Comparison of ENCODE assay signal across 10 cellular contexts in genomic region chr6:107740496-107741190, GRCh38.
DNase-seq lines count a peak whose midpoint lies in the region; ATAC-seq lines count a peak whose summit lies in the region.
"Had no signal": no experiment of that assay in that cellular context is flagged by ENCODE, and none has a peak within 500 bp of the region (broad histone marks: within the 10 kb centered on the region; RNA-seq: fewer than 3 reads in every experiment).

No MANE protein-coding gene starts in this region.

- intact Hi-C loops in activated CD4-positive, alpha-beta T cell treated with anti-CD3 and anti-CD28 coated beads, Interleukin-2, amount 10 ng/mL, durations not matched to agents 24 days and 14 days (cut with micrococcal nuclease) = loop anchor here (1.0 kb wide), 2 partner anchors 8 to 79 kb away; no protein-coding TSS in a partner anchor

- H3K27me3 Mint-ChIP-seq in activated CD4-positive, alpha-beta T cell treated with anti-CD3 and anti-CD28 coated beads, Interleukin-2, amount 10 ng/mL, durations not matched to agents 24 days and 14 days = no peaks in the 10 kb centered on the region
- no peaks in the 10 kb centered on the region for H3K27me3 Mint-ChIP-seq in activated naive CD4-positive, alpha-beta T cell treated with anti-CD3 and anti-CD28 coated beads, Interleukin-2, amount 10 ng/mL, durations not matched to agents 7 days and 5 days
- H3K27me3 Mint-ChIP-seq in stimulated activated naive B cell treated with anti-CD40 and anti-IgM and Interleukin-4, amounts not matched to agents 10 μg/mL and 1 μg/mL and 100 μg/mL, for 72 hours = no peaks in the 10 kb centered on the region

- peaks cover 32% of the 10 kb centered on the region for H3K36me3 Mint-ChIP-seq in activated CD4-positive, alpha-beta T cell treated with anti-CD3 and anti-CD28 coated beads, Interleukin-2, amount 10 ng/mL, durations not matched to agents 24 days and 14 days (ENCODE audit: low read depth)
- peaks cover 60% of the 10 kb centered on the region for H3K36me3 Mint-ChIP-seq in activated naive CD4-positive, alpha-beta T cell treated with anti-CD3 and anti-CD28 coated beads, Interleukin-2, amount 10 ng/mL, durations not matched to agents 7 days and 5 days
- H3K36me3 Mint-ChIP-seq in stimulated activated naive B cell treated with anti-CD40 and anti-IgM and Interleukin-4, amounts not matched to agents 10 μg/mL and 1 μg/mL and 100 μg/mL, for 72 hours = peaks cover 20 to 31% of the 10 kb centered on the region in 2 donors

- H3K9me3 Mint-ChIP-seq in activated CD4-positive, alpha-beta T cell treated with anti-CD3 and anti-CD28 coated beads, Interleukin-2, amount 10 ng/mL, durations not matched to agents 24 days and 14 days = no peaks in the 10 kb centered on the region
- peaks cover 2% of the 10 kb centered on the region for H3K9me3 Mint-ChIP-seq in activated naive CD4-positive, alpha-beta T cell treated with anti-CD3 and anti-CD28 coated beads, Interleukin-2, amount 10 ng/mL, durations not matched to agents 7 days and 5 days
- no peaks in the 10 kb centered on the region for H3K9me3 Mint-ChIP-seq in stimulated activated naive B cell treated with anti-CD40 and anti-IgM and Interleukin-4, amounts not matched to agents 10 μg/mL and 1 μg/mL and 100 μg/mL, for 72 hours

- H3K4me1 Mint-ChIP-seq in activated CD4-positive, alpha-beta T cell treated with anti-CD3 and anti-CD28 coated beads, Interleukin-2, amount 10 ng/mL, durations not matched to agents 24 days and 14 days = peaks cover 56% of the 10 kb centered on the region
- peaks cover 69% of the 10 kb centered on the region for H3K4me1 Mint-ChIP-seq in activated naive CD4-positive, alpha-beta T cell treated with anti-CD3 and anti-CD28 coated beads, Interleukin-2, amount 10 ng/mL, durations not matched to agents 7 days and 5 days
- peaks cover 15 to 27% of the 10 kb centered on the region in 2 donors for H3K4me1 Mint-ChIP-seq in stimulated activated naive B cell treated with anti-CD40 and anti-IgM and Interleukin-4, amounts not matched to agents 10 μg/mL and 1 μg/mL and 100 μg/mL, for 72 hours

- DNase-seq in activated CD4-positive, alpha-beta T cell treated with anti-CD3 and anti-CD28 coated beads, Interleukin-2, amount 10 ng/mL, durations not matched to agents 24 days and 14 days = peak; percentile 85
- no peak for DNase-seq in activated CD4-positive, alpha-beta T cell treated with anti-CD3 and anti-CD28 coated beads, Interleukin-2, amount 50 U/mL, for 4 hours
- peak; percentile 70 for DNase-seq in activated naive CD4-positive, alpha-beta T cell treated with anti-CD3 and anti-CD28 coated beads, Interleukin-2, amount 10 ng/mL, durations not matched to agents 7 days and 5 days
- DNase-seq in stimulated activated naive B cell treated with anti-CD40 and anti-IgM and Interleukin-4, amounts not matched to agents 10 μg/mL and 1 μg/mL and 100 μg/mL, for 72 hours = no peak
- DNase-seq in retina = no peak
- DNase-seq: NCI-H1092 treated with DMSO at 0.1 percent for 48 hours, SJCRH30 had no signal

- peak overlapping the region; percentile 78 for H3K27ac Mint-ChIP-seq in activated CD4-positive, alpha-beta T cell treated with anti-CD3 and anti-CD28 coated beads, Interleukin-2, amount 10 ng/mL, durations not matched to agents 24 days and 14 days
- peak overlapping the region; percentile 91 for H3K27ac Mint-ChIP-seq in activated naive CD4-positive, alpha-beta T cell treated with anti-CD3 and anti-CD28 coated beads, Interleukin-2, amount 10 ng/mL, durations not matched to agents 7 days and 5 days
- peak overlapping the region; percentile 84 for H3K27ac Mint-ChIP-seq in stimulated activated naive B cell treated with anti-CD40 and anti-IgM and Interleukin-4, amounts not matched to agents 10 μg/mL and 1 μg/mL and 100 μg/mL, for 72 hours

- ATAC-seq in HG02884 (IDR thresholded peaks at IDR 0.05; ENCODE audit: unreplicated experiment) (peak; percentile 52), HG02970 (IDR thresholded peaks at IDR 0.05; ENCODE audit: low FRiP score, unreplicated experiment) (no peak), HG03175 (IDR thresholded peaks at IDR 0.05; ENCODE audit: unreplicated experiment) (no peak)
- peak in 1 of 2 donors; percentile 62 for ATAC-seq in stimulated activated naive B cell treated with anti-CD40 and anti-IgM and Interleukin-4, amounts not matched to agents 10 μg/mL and 1 μg/mL and 100 μg/mL, for 72 hours (replicated peaks)

- peak overlapping the region; percentile 81 for H3K4me3 Mint-ChIP-seq in activated CD4-positive, alpha-beta T cell treated with anti-CD3 and anti-CD28 coated beads, Interleukin-2, amount 10 ng/mL, durations not matched to agents 24 days and 14 days
- H3K4me3 Mint-ChIP-seq in activated naive CD4-positive, alpha-beta T cell treated with anti-CD3 and anti-CD28 coated beads, Interleukin-2, amount 10 ng/mL, durations not matched to agents 7 days and 5 days = peak overlapping the region; percentile 55
- peak overlapping the region; percentile 47 to 70 for H3K4me3 Mint-ChIP-seq in stimulated activated naive B cell treated with anti-CD40 and anti-IgM and Interleukin-4, amounts not matched to agents 10 μg/mL and 1 μg/mL and 100 μg/mL, for 72 hours

- CTCF ChIA-PET in activated naive CD4-positive, alpha-beta T cell treated with anti-CD3 and anti-CD28 coated beads, Interleukin-2, amount 10 ng/mL, durations not matched to agents 7 days and 5 days (lab: Charles Lee) = interaction anchor here (0.8 to 2.9 kb wide), 8 partner anchors 9 to 127 kb away, joined by 3 to 15 read pairs (median 5); partner anchors contain the start of gene SCML4

Comparison
In these comparisons a context has a peak if more than half of its experiments do, and no peak if none do; other contexts are left out.
1. DNase-seq: peak in activated CD4-positive, alpha-beta T cell treated with anti-CD3 and anti-CD28 coated beads, Interleukin-2, amount 10 ng/mL, durations not matched to agents 24 days and 14 days (single experiment) and activated naive CD4-positive, alpha-beta T cell treated with anti-CD3 and anti-CD28 coated beads, Interleukin-2, amount 10 ng/mL, durations not matched to agents 7 days and 5 days (single experiment); none in activated CD4-positive, alpha-beta T cell treated with anti-CD3 and anti-CD28 coated beads, Interleukin-2, amount 50 U/mL, for 4 hours (0 of 2), stimulated activated naive B cell treated with anti-CD40 and anti-IgM and Interleukin-4, amounts not matched to agents 10 μg/mL and 1 μg/mL and 100 μg/mL, for 72 hours (single experiment) and retina (single experiment).
2. Peak in every context shown above with its lines, with median percentiles within 50 percentile points of each other: H3K27ac Mint-ChIP-seq and H3K4me3 Mint-ChIP-seq.